Comparison of ENCODE assay signal across 9 cellular contexts in the genomic region with DNA sequence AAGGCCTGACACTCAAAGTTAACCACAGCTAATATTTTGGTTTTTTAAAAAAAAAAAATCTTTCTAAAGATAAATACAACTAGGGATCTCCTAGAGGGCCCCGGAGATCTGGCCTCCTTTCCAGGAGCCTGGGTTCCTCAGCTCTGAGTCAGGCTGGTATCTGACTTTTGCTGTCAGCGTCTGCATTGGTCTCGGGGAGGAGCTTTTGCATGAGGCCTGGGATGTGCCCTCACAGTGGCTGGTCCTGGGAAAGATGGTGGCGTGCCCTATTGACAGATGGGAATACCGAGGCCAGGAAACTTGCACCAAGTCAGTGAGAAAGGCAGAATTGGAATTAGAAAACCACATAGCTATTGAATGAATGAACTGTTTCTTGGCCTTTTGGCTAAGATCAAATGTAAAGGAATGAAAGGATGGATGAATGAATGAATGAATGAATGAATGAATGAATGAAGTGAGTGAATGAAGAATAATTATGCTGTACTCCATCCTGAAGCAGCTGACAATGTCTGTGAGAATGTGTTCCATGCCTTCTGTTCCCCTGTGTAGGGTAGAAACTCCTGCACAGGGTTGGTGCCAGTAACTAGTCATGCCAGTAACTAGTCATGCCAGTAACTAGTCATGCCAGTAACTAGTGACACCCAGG.
"Had no signal": no experiment of that assay in that cellular context is flagged by ENCODE, and none has a peak within 500 bp of the region (broad histone marks: within the 10 kb centered on the region; RNA-seq: fewer than 3 reads in every experiment).

No MANE protein-coding gene starts in this region.

- DNase-seq: activated CD4-positive, alpha-beta memory T cell treated with anti-CD3 and anti-CD28 coated beads for 36 hours; activated T-cell treated with anti-CD3 and anti-CD28 coated beads, Interleukin-2, amount 50 U/mL, for 4 hours; foreskin keratinocyte; head of caudate nucleus; mammary epithelial cell; occipital lobe; T-helper 9 cell had no signal

- H3K9me3 ChIP-seq: mucosa of descending colon, vagina had no signal

- H3K27me3 ChIP-seq: foreskin keratinocyte, vagina had no signal

- H3K4me1 ChIP-seq: foreskin keratinocyte, vagina had no signal

- H3K4me3 ChIP-seq: mucosa of descending colon, vagina had no signal

- H3K36me3 ChIP-seq: vagina had no signal

- H3K27ac ChIP-seq: foreskin keratinocyte, vagina had no signal
